In genomic region chr1:109764561-109765482, GRCh38 we compare ENCODE assay signal across 1 cellular context.
TF ChIP-seq lines count a peak whose summit lies in the region.

No MANE protein-coding gene starts in this region.

TF ChIP-seq in HepG2, 621 proteins besides CTCF, POLR2A, EP300 and RAD21:
- no peak for TF ChIP-seq ZFP82 (CRISPR knock-in tag; IDR thresholded peaks at IDR 0.05; ENCODE audit: borderline replicate concordance)
- TF ChIP-seq ZBTB43 (CRISPR knock-in tag; conservative IDR thresholded peaks at IDR 0.05): no peak
- TF ChIP-seq DZIP1 (CRISPR knock-in tag; IDR thresholded peaks at IDR 0.05): 0 out of 2 replicates have a peak, but pooled peaks have one; percentile 25
- TF ChIP-seq NCOA2 (CRISPR knock-in tag; IDR thresholded peaks at IDR 0.05): no peak
